ENCODE assay signal across 10 cellular contexts in genomic region chr5:76807296-76807695, GRCh38. TPM values are rescaled to one million over a fixed set of nuclear protein-coding genes. Genes with fewer than 3 reads are reported as not detected.
DNase-seq lines count a peak whose midpoint lies in the region; ATAC-seq and TF ChIP-seq lines count a peak whose summit lies in the region.
"Had no signal": no experiment of that assay in that cellular context is flagged by ENCODE, and none has a peak within 500 bp of the region (broad histone marks: within the 10 kb centered on the region; RNA-seq: fewer than 3 reads in every experiment).

No MANE protein-coding gene starts in this region.

- no peaks in the 10 kb centered on the region for H3K9me3 ChIP-seq in PC-9 (ENCODE audit: insufficient read depth, low read depth)
- peaks cover 8% of the 10 kb centered on the region for H3K9me3 ChIP-seq in mesodermal cell (ENCODE audit: control insufficient read depth, low read length)

- intact Hi-C loops in PC-9 (cut with micrococcal nuclease; ENCODE audit: unreplicated experiment) = no loop called here

- no peaks in the 10 kb centered on the region for H3K79me2 ChIP-seq in PC-9 (ENCODE audit: low read depth)

- H2AFZ ChIP-seq in PC-9 = no peak overlapping the region

- H3K36me3 ChIP-seq in PC-9 (ENCODE audit: low read depth) = no peaks in the 10 kb centered on the region
- no peaks in the 10 kb centered on the region for H3K36me3 ChIP-seq in mesodermal cell (ENCODE audit: control insufficient read depth, insufficient read depth, low read length)

- 0 out of 2 replicates have a peak overlapping the region, but pooled peaks have one; percentile 29 for H3K27ac ChIP-seq in PC-9
- H3K27ac ChIP-seq in mesodermal cell (ENCODE audit: low read depth, low read length, severe bottlenecking) = peak overlapping the region; percentile 97

- 0 out of 2 replicates have a peak overlapping the region, but pooled peaks have one; percentile 30 for H3K4me2 ChIP-seq in PC-9

- H4K20me1 ChIP-seq in PC-9 (ENCODE audit: insufficient read depth) = no peaks in the 10 kb centered on the region

- H3K4me3 ChIP-seq in PC-9 (no peak overlapping the region), epithelial cell of esophagus (ENCODE audit: low read length) (no peak overlapping the region), mesodermal cell (ENCODE audit: extremely low read depth, insufficient read depth, low read length, poor library complexity, severe bottlenecking) (peak overlapping the region; percentile 21)

- 11 to 15% methylated on average over 3 of the region's 3 CpGs for WGBS in mesodermal cell (ENCODE audit: insufficient coverage in 2 of 2), 2 experiments

- peaks cover 30% of the 10 kb centered on the region for H3F3A ChIP-seq in PC-9 (ENCODE audit: insufficient read depth, low read depth)

- POLR2A ChIA-PET in PC-9 (lab: Charles Lee; ENCODE audit: unreplicated experiment) = interaction anchor here (0.6 kb wide), 1 partner anchor 52 kb away, joined by 3 read pairs; no protein-coding TSS in a partner anchor

- DNase-seq in EH (ENCODE audit: low read depth) = peak; percentile 80
- DNase-seq in PC-9 = peak in 1 of 2 experiments; percentile 75
- DNase-seq in epithelial cell of esophagus (ENCODE audit: low read depth) = peak; percentile 88
- DNase-seq in DMS53 (lab: John Stamatoyannopoulos, UW) = no peak
- DNase-seq in stimulated activated naive CD8-positive, alpha-beta T cell treated with anti-CD3 and anti-CD28 coated beads, Interleukin-15, Interleukin-2, amounts not matched to agents 100 U/mL and 50 U/mL, for 24 hours = no peak
- DNase-seq in NCI-H446 treated with DMSO at 0.1 percent for 48 hours (lab: John Stamatoyannopoulos, UW) = no peak
- no peak for DNase-seq in HK-2 (ENCODE audit: unreplicated experiment)
- DNase-seq: right cardiac atrium had no signal

- ATAC-seq in stimulated activated naive CD8-positive, alpha-beta T cell treated with anti-CD3 and anti-CD28 coated beads, Interleukin-15, Interleukin-2, amounts not matched to agents 100 U/mL and 50 U/mL, for 24 hours = no peak
- ATAC-seq: left lobe of liver, right cardiac atrium had no signal

- no TSS peak for BruUV-seq in PC-9 (replicated peaks; lab: Mats Ljungman, UMichigan)

- H3K4me1 ChIP-seq in PC-9 (replicated peaks; ENCODE audit: insufficient read depth) (peaks cover 37% of the 10 kb centered on the region), mesodermal cell (ENCODE audit: control insufficient read depth, insufficient read depth, low read length, poor library complexity, severe bottlenecking) (peaks cover 45% of the 10 kb centered on the region)

- CTCF ChIA-PET in PC-9 (lab: Charles Lee) = interaction anchor here (0.6 kb wide), 1 partner anchor 167 kb away, joined by 4 read pairs; no protein-coding TSS in a partner anchor

- TF ChIP-seq CTCF in PC-9 (conservative IDR thresholded peaks at IDR 0.05) = no peak
- TF ChIP-seq CTCF in epithelial cell of esophagus (IDR thresholded peaks at IDR 0.05; ENCODE audit: insufficient read depth, low read depth, low read length, missing control alignments) = no peak

- H3K9me2 ChIP-seq in PC-9 (ENCODE audit: insufficient read depth) = no peaks in the 10 kb centered on the region

- no peaks in the 10 kb centered on the region for H3K27me3 ChIP-seq in PC-9 (ENCODE audit: insufficient read depth, low read depth)

RNA-seq across cellular contexts. Expression of gene F2RL1, which starts 11.5 kb away (rescaled TPM):
- total RNA-seq in PC-9 (2021) = 34.5 and 34.6 TPM in 2 replicates
- polyA plus RNA-seq in mesodermal cell (2013, experiment 1 of 2) = 193 TPM
- polyA plus RNA-seq in mesodermal cell (2013, experiment 2 of 2) = 155 TPM

RNA-seq across cellular contexts. Expression of gene S100Z, which starts 42.5 kb away (rescaled TPM):
- total RNA-seq in PC-9 (2021) = not detected in 2 replicates
- polyA plus RNA-seq in mesodermal cell (2013, experiment 1 of 2) = 0.48 TPM
- not detected for polyA plus RNA-seq in mesodermal cell (2013, experiment 2 of 2)
- total RNA-seq: left lobe of liver, right cardiac atrium had no signal
- polyA plus RNA-seq: right cardiac atrium had no signal

Comparison
In these comparisons a context has a peak if more than half of its experiments do, and no peak if none do; other contexts are left out.
1. DNase-seq: peak in EH (single experiment) and epithelial cell of esophagus (single experiment); none in DMS53 (single experiment), stimulated activated naive CD8-positive, alpha-beta T cell treated with anti-CD3 and anti-CD28 coated beads, Interleukin-15, Interleukin-2, amounts not matched to agents 100 U/mL and 50 U/mL, for 24 hours (single experiment), NCI-H446 treated with DMSO at 0.1 percent for 48 hours (single experiment) and HK-2 (single experiment).